1 cellular context compared by ENCODE assay signal in the genomic region with DNA sequence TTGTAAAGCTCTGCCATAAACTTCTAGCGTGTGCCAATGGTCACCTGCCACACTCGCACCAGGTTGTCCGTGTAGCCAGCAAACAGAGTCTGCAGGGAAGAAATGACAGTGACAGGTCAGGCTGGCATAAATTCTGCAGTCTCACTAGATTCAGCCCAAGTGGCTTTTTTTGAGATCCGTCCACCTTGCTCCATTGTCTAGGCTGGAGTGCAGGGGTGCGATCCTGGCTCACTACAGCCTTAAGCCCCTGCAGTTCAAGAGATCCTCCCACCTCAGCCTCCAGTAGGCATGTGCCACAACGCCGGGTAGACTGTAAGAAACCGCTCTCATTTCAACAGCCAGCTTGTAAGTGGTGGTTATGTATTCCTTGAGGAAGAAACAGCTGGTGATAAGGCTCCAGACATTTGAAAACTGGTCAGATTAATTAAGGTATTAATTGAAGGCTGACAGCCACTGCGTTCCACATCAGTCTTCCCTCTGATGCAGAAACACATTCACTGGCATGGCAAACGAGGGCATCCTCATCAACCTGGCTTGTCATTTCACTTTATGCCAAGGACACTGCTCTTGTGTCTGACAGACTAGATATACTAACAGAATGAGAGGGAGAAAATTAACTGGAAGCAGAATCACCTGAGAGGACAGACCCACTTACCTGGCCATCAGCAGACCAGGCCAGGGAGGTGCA.
TF ChIP-seq lines count a peak whose summit lies in the region.

No MANE protein-coding gene starts in this region.

TF ChIP-seq in K562, 482 proteins besides CTCF, POLR2A, EP300 and RAD21 (continued from another document):
- TF ChIP-seq, protein P1, sequence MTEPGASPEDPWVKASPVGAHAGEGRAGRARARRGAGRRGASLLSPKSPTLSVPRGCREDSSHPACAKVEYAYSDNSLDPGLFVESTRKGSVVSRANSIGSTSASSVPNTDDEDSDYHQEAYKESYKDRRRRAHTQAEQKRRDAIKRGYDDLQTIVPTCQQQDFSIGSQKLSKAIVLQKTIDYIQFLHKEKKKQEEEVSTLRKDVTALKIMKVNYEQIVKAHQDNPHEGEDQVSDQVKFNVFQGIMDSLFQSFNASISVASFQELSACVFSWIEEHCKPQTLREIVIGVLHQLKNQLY (CRISPR knock-in tag; conservative IDR thresholded peaks at IDR 0.05), result no peak
- TF ChIP-seq POLR2G (IDR thresholded peaks at IDR 0.05; ENCODE audit: low read depth, low read length), result peak; percentile 35; the same call in 1 of the 2 replicates
- no peak for TF ChIP-seq HOXB6 (CRISPR knock-in tag; IDR thresholded peaks at IDR 0.05; ENCODE audit: borderline replicate concordance)
- no peak for TF ChIP-seq ZFP30 (CRISPR knock-in tag; IDR thresholded peaks at IDR 0.05; ENCODE audit: borderline replicate concordance)
- TF ChIP-seq, protein P2, sequence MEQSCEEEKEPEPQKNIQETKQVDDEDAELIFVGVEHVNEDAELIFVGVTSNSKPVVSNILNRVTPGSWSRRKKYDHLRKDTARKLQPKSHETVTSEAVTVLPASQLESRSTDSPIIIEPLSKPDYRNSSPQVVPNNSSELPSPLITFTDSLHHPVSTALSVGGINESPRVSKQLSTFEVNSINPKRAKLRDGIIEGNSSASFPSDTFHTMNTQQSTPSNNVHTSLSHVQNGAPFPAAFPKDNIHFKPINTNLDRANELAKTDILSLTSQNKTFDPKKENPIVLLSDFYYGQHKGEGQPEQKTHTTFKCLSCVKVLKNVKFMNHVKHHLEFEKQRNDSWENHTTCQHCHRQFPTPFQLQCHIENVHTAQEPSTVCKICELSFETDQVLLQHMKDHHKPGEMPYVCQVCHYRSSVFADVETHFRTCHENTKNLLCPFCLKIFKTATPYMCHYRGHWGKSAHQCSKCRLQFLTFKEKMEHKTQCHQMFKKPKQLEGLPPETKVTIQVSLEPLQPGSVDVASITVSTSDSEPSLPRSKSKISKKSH (CRISPR knock-in tag; IDR thresholded peaks at IDR 0.05), result no peak
- no peak for TF ChIP-seq ESRRB (CRISPR knock-in tag; IDR thresholded peaks at IDR 0.05; ENCODE audit: borderline replicate concordance)
- peak; percentile 48 for TF ChIP-seq RBM22 (IDR thresholded peaks at IDR 0.05; ENCODE audit: low read depth, low read length, poor library complexity, severe bottlenecking)
- TF ChIP-seq RB1 (IDR thresholded peaks at IDR 0.05; ENCODE audit: low read depth), result no peak
